ENCODE assay signal across 1 cellular context in the genomic region with DNA sequence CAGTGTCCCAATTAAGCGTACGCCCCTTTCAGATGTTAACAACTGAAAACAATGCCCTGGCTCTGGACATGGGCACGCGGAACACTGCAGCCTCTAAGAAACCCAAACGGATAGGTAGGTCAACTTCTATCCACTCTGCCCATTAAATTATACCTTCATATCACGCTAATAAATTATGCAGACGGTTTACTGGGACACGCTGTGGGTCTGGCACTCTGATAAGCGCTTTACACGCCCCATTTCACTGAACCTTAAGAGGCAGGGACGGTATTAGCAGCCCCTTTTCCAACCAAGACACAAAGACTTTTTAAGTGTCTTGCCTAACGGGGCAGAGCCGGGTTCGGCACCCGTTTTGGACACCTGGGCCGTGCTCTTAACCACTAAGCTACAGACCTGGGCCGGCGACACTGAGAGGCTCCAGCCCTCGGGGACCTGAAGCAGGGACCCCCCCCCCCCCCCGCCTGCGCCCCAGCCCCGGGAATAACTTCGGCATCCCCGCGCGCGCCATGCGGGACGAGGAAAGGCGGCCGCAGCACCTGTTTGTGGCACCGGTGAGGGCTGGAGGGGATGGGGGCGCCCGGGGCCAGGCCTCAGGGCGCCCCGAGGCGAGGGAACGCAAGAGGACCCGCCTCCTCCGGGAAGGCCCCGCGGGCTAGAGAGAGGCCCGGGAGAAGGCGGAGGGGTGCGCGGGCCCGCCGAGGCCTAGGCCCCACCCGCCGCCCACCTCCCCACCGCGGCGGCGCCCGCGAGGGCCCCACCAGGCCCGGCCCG.
TF ChIP-seq lines count a peak whose summit lies in the region.

No MANE protein-coding gene starts in this region.

TF ChIP-seq in HEK293, 187 proteins besides CTCF, POLR2A, EP300 and RAD21 (continued from another document):
- TF ChIP-seq ZNF600 (tag by site-specific recombination; IDR thresholded peaks at IDR 0.05) = no peak
- no peak for TF ChIP-seq ZNF843 (tag by site-specific recombination; IDR thresholded peaks at IDR 0.05)
- 0 out of 2 replicates have a peak, but pooled peaks have one; percentile 3 for TF ChIP-seq ZBTB8A (tag by site-specific recombination; IDR thresholded peaks at IDR 0.05)
- TF ChIP-seq FEZF1 (tag by site-specific recombination; IDR thresholded peaks at IDR 0.05) = no peak
- no peak for TF ChIP-seq ZNF571 (tag by site-specific recombination; IDR thresholded peaks at IDR 0.05)
- TF ChIP-seq ZNF510 (tag by site-specific recombination; IDR thresholded peaks at IDR 0.05; ENCODE audit: insufficient replicate concordance) = no peak
- TF ChIP-seq ZNF660 (tag by site-specific recombination; IDR thresholded peaks at IDR 0.05) = no peak
- TF ChIP-seq, protein P1, sequence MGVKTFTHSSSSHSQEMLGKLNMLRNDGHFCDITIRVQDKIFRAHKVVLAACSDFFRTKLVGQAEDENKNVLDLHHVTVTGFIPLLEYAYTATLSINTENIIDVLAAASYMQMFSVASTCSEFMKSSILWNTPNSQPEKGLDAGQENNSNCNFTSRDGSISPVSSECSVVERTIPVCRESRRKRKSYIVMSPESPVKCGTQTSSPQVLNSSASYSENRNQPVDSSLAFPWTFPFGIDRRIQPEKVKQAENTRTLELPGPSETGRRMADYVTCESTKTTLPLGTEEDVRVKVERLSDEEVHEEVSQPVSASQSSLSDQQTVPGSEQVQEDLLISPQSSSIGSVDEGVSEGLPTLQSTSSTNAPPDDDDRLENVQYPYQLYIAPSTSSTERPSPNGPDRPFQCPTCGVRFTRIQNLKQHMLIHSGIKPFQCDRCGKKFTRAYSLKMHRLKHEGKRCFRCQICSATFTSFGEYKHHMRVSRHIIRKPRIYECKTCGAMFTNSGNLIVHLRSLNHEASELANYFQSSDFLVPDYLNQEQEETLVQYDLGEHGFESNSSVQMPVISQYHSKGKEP (tag by site-specific recombination; IDR thresholded peaks at IDR 0.05) = no peak
- no peak for TF ChIP-seq ZNF785 (tag by site-specific recombination; IDR thresholded peaks at IDR 0.05)
- TF ChIP-seq, protein P2, sequence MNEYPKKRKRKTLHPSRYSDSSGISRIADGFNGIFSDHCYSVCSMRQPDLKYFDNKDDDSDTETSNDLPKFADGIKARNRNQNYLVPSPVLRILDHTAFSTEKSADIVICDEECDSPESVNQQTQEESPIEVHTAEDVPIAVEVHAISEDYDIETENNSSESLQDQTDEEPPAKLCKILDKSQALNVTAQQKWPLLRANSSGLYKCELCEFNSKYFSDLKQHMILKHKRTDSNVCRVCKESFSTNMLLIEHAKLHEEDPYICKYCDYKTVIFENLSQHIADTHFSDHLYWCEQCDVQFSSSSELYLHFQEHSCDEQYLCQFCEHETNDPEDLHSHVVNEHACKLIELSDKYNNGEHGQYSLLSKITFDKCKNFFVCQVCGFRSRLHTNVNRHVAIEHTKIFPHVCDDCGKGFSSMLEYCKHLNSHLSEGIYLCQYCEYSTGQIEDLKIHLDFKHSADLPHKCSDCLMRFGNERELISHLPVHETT (tag by site-specific recombination; IDR thresholded peaks at IDR 0.05) = 0 out of 2 replicates have a peak, but pooled peaks have one; percentile 8
- no peak for TF ChIP-seq KLF9 (tag by site-specific recombination; IDR thresholded peaks at IDR 0.05; ENCODE audit: low read depth)
- TF ChIP-seq ZNF133 (tag by site-specific recombination; IDR thresholded peaks at IDR 0.05) = no peak
- TF ChIP-seq, protein P3, sequence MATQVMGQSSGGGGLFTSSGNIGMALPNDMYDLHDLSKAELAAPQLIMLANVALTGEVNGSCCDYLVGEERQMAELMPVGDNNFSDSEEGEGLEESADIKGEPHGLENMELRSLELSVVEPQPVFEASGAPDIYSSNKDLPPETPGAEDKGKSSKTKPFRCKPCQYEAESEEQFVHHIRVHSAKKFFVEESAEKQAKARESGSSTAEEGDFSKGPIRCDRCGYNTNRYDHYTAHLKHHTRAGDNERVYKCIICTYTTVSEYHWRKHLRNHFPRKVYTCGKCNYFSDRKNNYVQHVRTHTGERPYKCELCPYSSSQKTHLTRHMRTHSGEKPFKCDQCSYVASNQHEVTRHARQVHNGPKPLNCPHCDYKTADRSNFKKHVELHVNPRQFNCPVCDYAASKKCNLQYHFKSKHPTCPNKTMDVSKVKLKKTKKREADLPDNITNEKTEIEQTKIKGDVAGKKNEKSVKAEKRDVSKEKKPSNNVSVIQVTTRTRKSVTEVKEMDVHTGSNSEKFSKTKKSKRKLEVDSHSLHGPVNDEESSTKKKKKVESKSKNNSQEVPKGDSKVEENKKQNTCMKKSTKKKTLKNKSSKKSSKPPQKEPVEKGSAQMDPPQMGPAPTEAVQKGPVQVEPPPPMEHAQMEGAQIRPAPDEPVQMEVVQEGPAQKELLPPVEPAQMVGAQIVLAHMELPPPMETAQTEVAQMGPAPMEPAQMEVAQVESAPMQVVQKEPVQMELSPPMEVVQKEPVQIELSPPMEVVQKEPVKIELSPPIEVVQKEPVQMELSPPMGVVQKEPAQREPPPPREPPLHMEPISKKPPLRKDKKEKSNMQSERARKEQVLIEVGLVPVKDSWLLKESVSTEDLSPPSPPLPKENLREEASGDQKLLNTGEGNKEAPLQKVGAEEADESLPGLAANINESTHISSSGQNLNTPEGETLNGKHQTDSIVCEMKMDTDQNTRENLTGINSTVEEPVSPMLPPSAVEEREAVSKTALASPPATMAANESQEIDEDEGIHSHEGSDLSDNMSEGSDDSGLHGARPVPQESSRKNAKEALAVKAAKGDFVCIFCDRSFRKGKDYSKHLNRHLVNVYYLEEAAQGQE (tag by site-specific recombination; IDR thresholded peaks at IDR 0.05) = no peak
- no peak for TF ChIP-seq ZNF433 (tag by site-specific recombination; IDR thresholded peaks at IDR 0.05; ENCODE audit: low read depth)
- no peak for TF ChIP-seq ZNF530 (tag by site-specific recombination; IDR thresholded peaks at IDR 0.05; ENCODE audit: low read depth)
- peak; percentile 60 for TF ChIP-seq ZNF335 (tag by site-specific recombination; conservative IDR thresholded peaks at IDR 0.05)
- TF ChIP-seq ZNF354C (tag by site-specific recombination; IDR thresholded peaks at IDR 0.05; ENCODE audit: borderline replicate concordance, low read depth) = no peak
